ENCODE assay signal across 8 cellular contexts in the genomic region with DNA sequence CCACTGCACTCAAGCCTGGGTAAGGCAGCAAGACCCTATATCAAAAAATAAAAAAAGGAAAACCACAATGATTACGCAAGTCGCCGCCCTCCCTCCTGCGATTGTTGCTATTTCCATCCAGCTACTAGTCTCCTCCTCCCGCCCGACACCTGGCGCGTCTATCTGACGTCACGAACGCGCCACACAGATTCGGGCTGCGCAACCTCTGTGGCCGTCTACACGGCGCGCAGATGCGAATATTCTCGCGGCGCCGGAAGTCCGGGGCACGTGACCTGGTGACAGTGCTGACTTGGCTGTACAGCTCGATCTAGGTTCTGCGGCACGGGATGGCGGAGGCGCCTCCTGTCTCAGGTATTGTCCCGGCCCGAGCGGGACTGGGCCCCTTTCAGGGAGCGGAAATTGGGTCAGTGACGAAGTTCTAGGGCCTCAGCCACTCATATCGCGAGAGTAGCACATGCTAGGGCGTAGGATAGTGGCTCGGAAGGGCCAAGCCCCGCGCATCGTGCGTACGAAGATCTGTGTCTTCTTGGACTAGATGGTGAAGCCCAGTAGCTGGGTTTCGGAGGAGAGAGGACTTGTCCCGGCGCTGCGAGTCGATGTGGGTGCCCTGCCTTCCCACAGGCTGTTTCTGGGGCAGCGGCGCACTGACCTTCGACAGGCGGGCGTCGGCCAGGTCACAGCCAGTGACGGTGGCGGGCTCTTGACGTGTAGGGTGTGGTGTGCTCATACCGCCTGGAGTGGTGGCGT.
DNase-seq lines count a peak whose midpoint lies in the region; ATAC-seq and FAIRE-seq lines count a peak whose summit lies in the region.

A gene (plus strand): TSS at position 270 of the 747 bp plus-strand sequence. CDS start 57 bp downstream, at position 327.

- DNase-seq in COLO829 (ENCODE audit: low spot score) (peak; percentile 100), HTR-8/SVneo (ENCODE audit: insufficient read length, low spot score) (peak; percentile 89), NOMO-1 treated with dmso at 0.1 percent for 144 hours (lab: John Stamatoyannopoulos, UW; ENCODE audit: unreplicated experiment) (peak; percentile 99), memory B cell (ENCODE audit: low spot score in 2 of 2) (peak; percentile 95 to 96)
- peak; percentile 87 to 96 (median 95) for DNase-seq in activated CD8-positive, alpha-beta memory T cell treated with anti-CD3 and anti-CD28 coated beads for 48 hours (ENCODE audit: low read depth in 2 of 3, low spot score in 2 of 3)
- DNase-seq in effector memory CD8-positive, alpha-beta T cell = peak; percentile 98
- DNase-seq in stimulated activated CD8-positive, alpha-beta memory T cell treated with anti-CD3 and anti-CD28 coated beads, Interleukin-12 subunit alpha, Interleukin-12 subunit beta, amount 100 ng/mL, for 24 hours (ENCODE audit: extremely low read depth) = peak; percentile 95

- H3K4me1 Mint-ChIP-seq in effector memory CD8-positive, alpha-beta T cell (ENCODE audit: low read depth in 2 of 2) = peaks cover 35 to 39% of the 10 kb centered on the region in 2 donors
- H3K4me1 Mint-ChIP-seq in memory B cell = peaks cover 29% of the 10 kb centered on the region

- H3K9me3 Mint-ChIP-seq in effector memory CD8-positive, alpha-beta T cell = no peaks in the 10 kb centered on the region
- H3K9me3 Mint-ChIP-seq in memory B cell = no peaks in the 10 kb centered on the region

- ATAC-seq in GM21367 (IDR thresholded peaks at IDR 0.05; ENCODE audit: unreplicated experiment) (peak; percentile 75), memory B cell (ENCODE audit: low read depth) (peak; percentile 82)
- ATAC-seq in effector memory CD8-positive, alpha-beta T cell (replicated peaks) = peak; percentile 82

- H3K27me3 Mint-ChIP-seq in effector memory CD8-positive, alpha-beta T cell = no peaks in the 10 kb centered on the region
- no peaks in the 10 kb centered on the region for H3K27me3 Mint-ChIP-seq in memory B cell

- peak; percentile 76 for FAIRE-seq in HTR-8/SVneo (lab: Jason Lieb, UNC)

- H3K27ac Mint-ChIP-seq in effector memory CD8-positive, alpha-beta T cell = peak within 1 kb of the TSS; percentile 98 to 99
- H3K27ac Mint-ChIP-seq in memory B cell = peak within 1 kb of the TSS; percentile 99

- peak within 1 kb of the TSS; percentile 82 to 86 for H3K4me3 Mint-ChIP-seq in effector memory CD8-positive, alpha-beta T cell
- H3K4me3 Mint-ChIP-seq in memory B cell = peak within 1 kb of the TSS; percentile 97

- H3K36me3 Mint-ChIP-seq in effector memory CD8-positive, alpha-beta T cell (ENCODE audit: insufficient read depth) = peaks cover 39% of the 10 kb centered on the region
- H3K36me3 Mint-ChIP-seq in memory B cell = peaks cover 20% of the 10 kb centered on the region

Comparison
In these comparisons a context has a peak if more than half of its experiments do, and no peak if none do; other contexts are left out.
1. Peak in every context shown above with its lines: DNase-seq and ATAC-seq.